In genomic region chr3:99825239-99825638, GRCh38 we compare ENCODE assay signal across 10 cellular contexts. TPM values are rescaled to one million over a fixed set of nuclear protein-coding genes. Genes with fewer than 3 reads are reported as not detected.
DNase-seq lines count a peak whose midpoint lies in the region; ATAC-seq, FAIRE-seq and TF ChIP-seq lines count a peak whose summit lies in the region.
"Had no signal": no experiment of that assay in that cellular context is flagged by ENCODE, and none has a peak within 500 bp of the region (broad histone marks: within the 10 kb centered on the region; RNA-seq: fewer than 3 reads in every experiment).

No MANE protein-coding gene starts in this region.

- no peak for TF ChIP-seq CTCF in A549 (IDR thresholded peaks at IDR 0.05)
- no peak for TF ChIP-seq CTCF in fibroblast of pulmonary artery (IDR thresholded peaks at IDR 0.05; ENCODE audit: low read length, missing control alignments)

- H3K36me3 ChIP-seq in SJCRH30: peaks cover 2% of the 10 kb centered on the region; the same call in 1 of the 2 replicates
- H3K36me3 ChIP-seq: adrenal gland had no signal

- H3K4me3 ChIP-seq in A549 (no peak overlapping the region), SJCRH30 (0 out of 2 replicates have a peak overlapping the region, but pooled peaks have one; percentile 6), fibroblast of pulmonary artery (replicated peaks; ENCODE audit: low read depth, low read length) (no peak overlapping the region)
- H3K4me3 ChIP-seq: adrenal gland had no signal

- TF ChIP-seq POLR2A in A549 (IDR thresholded peaks at IDR 0.05; ENCODE audit: low read length) (no peak), GM12891 (IDR thresholded peaks at IDR 0.05; ENCODE audit: low read depth, low read length) (no peak)

- CTCF ChIA-PET in A549 (lab: Yijun Ruan, JAX): interaction anchor here (4.1 kb wide), 1 partner anchor 18 kb away, joined by 17 read pairs; no protein-coding TSS in a partner anchor

- no peak for FAIRE-seq in A549 (lab: Jason Lieb, UNC)
- FAIRE-seq in GM12891 (lab: Jason Lieb, UNC): peak; percentile 58

- H3K4me2 ChIP-seq in A549: peak overlapping the region; percentile 32; the same call in 2 of the 3 replicates

- no peaks in the 10 kb centered on the region for H3K9me3 ChIP-seq in A549
- H3K9me3 ChIP-seq in SJCRH30 (replicated peaks): no peaks in the 10 kb centered on the region
- H3K9me3 ChIP-seq: adrenal gland had no signal

- TF ChIP-seq EP300 in A549 (IDR thresholded peaks at IDR 0.05): no peak

- DNase-seq in A549 (ENCODE audit: low read depth in 1 of 2, low spot score in 1 of 2) (no peak), GM12891 (ENCODE audit: insufficient read length, low spot score) (no peak), SJCRH30 (peak in 1 of 2 experiments; percentile 52), fibroblast of pulmonary artery (ENCODE audit: low read depth) (peak; percentile 29), NCI-H187 (lab: John Stamatoyannopoulos, UW) (no peak), HuH-7.5 (ENCODE audit: low spot score) (no peak), SKM-1 treated with dmso at 0.1 percent for 144 hours (lab: John Stamatoyannopoulos, UW; ENCODE audit: unreplicated experiment) (no peak)
- DNase-seq: adrenal gland, NCI-H1048 had no signal

- no peak for TF ChIP-seq RAD21 in A549 (conservative IDR thresholded peaks at IDR 0.05 in 1 of 2, IDR thresholded peaks at IDR 0.05 in 1 of 2)

- POLR2A ChIA-PET in A549 (lab: Yijun Ruan, JAX): interaction anchor here (1.0 kb wide), 1 partner anchor 435 kb away, joined by 3 read pairs; the partner anchor contains the start of gene TBC1D23

- H3K27me3 ChIP-seq in SJCRH30: no peaks in the 10 kb centered on the region
- H3K27me3 ChIP-seq: adrenal gland had no signal

- H3K4me1 ChIP-seq in A549: peaks cover 17% of the 10 kb centered on the region
- H3K4me1 ChIP-seq in SJCRH30: peaks cover 16% of the 10 kb centered on the region

- WGBS in A549 (ENCODE audit: missing lambda C conversion rate): 24% methylated on average over 1 of the region's 1 CpG

- ATAC-seq in A549 (peak; percentile 54 to 59; a peak in 4 of 6 replicates), GM21723 (IDR thresholded peaks at IDR 0.05; ENCODE audit: unreplicated experiment) (no peak)

- H3K27ac ChIP-seq in A549 (no peak overlapping the region), SJCRH30 (peak overlapping the region; percentile 77)
- H3K27ac ChIP-seq: adrenal gland had no signal

TF ChIP-seq in A549, 52 proteins besides CTCF, POLR2A, EP300 and RAD21:
- TF ChIP-seq HOXA7 (CRISPR knock-in tag; IDR thresholded peaks at IDR 0.05) (no peak), HEYL (CRISPR knock-in tag; IDR thresholded peaks at IDR 0.05) (no peak), GATA3 (IDR thresholded peaks at IDR 0.05; ENCODE audit: borderline replicate concordance) (peak; percentile 53; the same call in 1 of the 2 replicates), HMGXB4 (CRISPR knock-in tag; IDR thresholded peaks at IDR 0.05; ENCODE audit: borderline replicate concordance) (no peak), SREBF2 (IDR thresholded peaks at IDR 0.05) (no peak), ZSCAN20 (CRISPR knock-in tag; IDR thresholded peaks at IDR 0.05) (no peak)
TF ChIP-seq in A549: peak in this region for 1.

TF ChIP-seq in GM12891, 5 proteins besides CTCF, POLR2A, EP300 and RAD21:
- TF ChIP-seq TAF1 (IDR thresholded peaks at IDR 0.05; ENCODE audit: low read depth, low read length) (no peak), POLR2AphosphoS5 (IDR thresholded peaks at IDR 0.05; ENCODE audit: low read depth, low read length) (no peak), POU2F2 (IDR thresholded peaks at IDR 0.05; ENCODE audit: low read depth, low read length) (no peak), SPI1 (IDR thresholded peaks at IDR 0.05; ENCODE audit: low read depth, low read length) (no peak), PAX5 (IDR thresholded peaks at IDR 0.05; ENCODE audit: insufficient read depth, low read length, severe bottlenecking) (no peak)

RNA-seq across cellular contexts. Expression of gene CMSS1, which starts 7.6 kb away (rescaled TPM):
- polyA plus RNA-seq in A549 (2011; rRNA removed) (48.1 and 62.9 TPM in 2 replicates), A549 (2017; fragmentation: RNase III; extraction: RNeasy Plus Mini Kit Qiagen cat#74134 plus additional on column Dnase treatment) (61.1 to 66.6 TPM (median 64.7 TPM) in 3 replicates)
- 11.5 and 13.7 TPM in 2 replicates for polyA plus RNA-seq in A549 (2012; cell fraction: cytosol; rRNA removed)
- polyA plus RNA-seq in A549 (2012; cell fraction: nucleus; rRNA removed): 3.6 and 9.7 TPM in 2 replicates
- polyA minus RNA-seq in A549 (2011; rRNA and poly(A)+ RNA removed): 9.8 and 12.1 TPM in 2 replicates
- 37.4 TPM for polyA plus RNA-seq in GM12891 (2012; ENCODE audit: low read depth, missing spikeins)
- 93.8 and 95.5 TPM in 2 replicates for total RNA-seq in SJCRH30 (2014; rRNA removed; shearing (Covaris generic))
